In the genomic region with DNA sequence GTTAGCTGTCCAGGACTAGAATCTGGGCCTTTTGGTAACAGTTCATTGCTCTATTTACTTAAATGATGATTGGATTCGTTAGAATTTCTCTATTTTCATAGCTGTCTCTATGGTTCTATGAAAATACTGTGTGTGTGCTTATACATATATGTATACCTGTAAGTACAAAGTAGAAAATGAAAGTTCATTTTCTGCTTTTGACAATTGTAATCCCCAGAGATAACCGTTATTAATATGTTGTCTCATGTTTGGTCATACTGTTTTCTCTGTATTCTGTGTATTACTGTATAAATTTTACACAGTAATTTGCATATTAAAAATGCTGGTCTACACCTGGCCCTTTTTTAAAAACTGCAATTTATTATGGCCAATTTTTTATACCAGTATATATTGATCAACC, we compare ENCODE assay signal across 18 cellular contexts. TPM values are rescaled to one million over a fixed set of nuclear protein-coding genes. Genes with fewer than 3 reads are reported as not detected.
A peak's percentile ranks its signal among the peaks of the same experiment; 100 is the strongest.
DNase-seq lines count a peak whose midpoint lies in the region; ATAC-seq, FAIRE-seq and TF ChIP-seq lines count a peak whose summit lies in the region.
"Had no signal": no experiment of that assay in that cellular context is flagged by ENCODE, and none has a peak within 500 bp of the region (broad histone marks: within the 10 kb centered on the region; RNA-seq: fewer than 3 reads in every experiment).

No MANE protein-coding gene starts in this region.

- H3K4me1 ChIP-seq in kidney (ENCODE audit: control insufficient read depth in 1 of 2, insufficient read depth in 1 of 2, low read depth in 1 of 2, low read length in 2 of 2): no peaks in the 10 kb centered on the region
- H3K4me1 ChIP-seq: BLaER1, esophagus squamous epithelium had no signal

- no peaks in the 10 kb centered on the region for H3K9me3 ChIP-seq in kidney (ENCODE audit: control insufficient read depth in 1 of 2, low read length in 2 of 2)
- H3K9me3 ChIP-seq: esophagus squamous epithelium had no signal

- H3K9ac ChIP-seq in kidney (ENCODE audit: low read length in 2 of 2): no peak overlapping the region
- H3K9ac ChIP-seq: BLaER1 had no signal

- intact Hi-C loops in kidney (cut with DNase I): no loop called here

- no peaks in the 10 kb centered on the region for H3K36me3 ChIP-seq in kidney (ENCODE audit: control insufficient read depth in 1 of 2, insufficient read depth in 2 of 2, low read length in 2 of 2)

- peak; percentile 87 for ATAC-seq in GM18907 (IDR thresholded peaks at IDR 0.05; ENCODE audit: unreplicated experiment)
- ATAC-seq in GM21528 (IDR thresholded peaks at IDR 0.05; ENCODE audit: low FRiP score, unreplicated experiment): peak; percentile 54
- ATAC-seq in HG03135 (IDR thresholded peaks at IDR 0.05; ENCODE audit: unreplicated experiment): peak; percentile 74
- no peak for ATAC-seq in esophagus mucosa
- ATAC-seq: heart right ventricle had no signal

- no peak overlapping the region for H3K4me3 ChIP-seq in kidney (ENCODE audit: low read length in 2 of 2)
- H3K4me3 ChIP-seq: BLaER1, esophagus squamous epithelium, heart right ventricle had no signal

- no peak for TF ChIP-seq CTCF in kidney (IDR thresholded peaks at IDR 0.05; ENCODE audit: borderline replicate concordance, extremely low read depth, insufficient read depth)

- DNase-seq in kidney (no peak), cerebellum (ENCODE audit: low spot score) (no peak), NOMO-1 treated with DMSO at 0.1 percent for 48 hours (lab: John Stamatoyannopoulos, UW; ENCODE audit: unreplicated experiment) (no peak)
- DNase-seq: DMS153; esophagus squamous epithelium; heart right ventricle; islet precursor cell; Karpas-422; mesendoderm; NCI-H1417; nephron progenitor cell; RPMI8226; stimulated activated naive B cell treated with anti-CD40 and anti-IgM and Interleukin-4, amounts not matched to agents 10 μg/mL and 1 μg/mL and 100 μg/mL, for 72 hours had no signal

- H3K27ac ChIP-seq in kidney (ENCODE audit: low read depth in 2 of 2, low read length in 2 of 2): no peak overlapping the region
- H3K27ac ChIP-seq: BLaER1, esophagus squamous epithelium, heart right ventricle had no signal

- peak; percentile 45 for FAIRE-seq in kidney (lab: Jason Lieb, UNC)

RNA-seq across cellular contexts. Expression of gene CLCN3, which starts 55.4 kb away (rescaled TPM):
- 70.2 TPM for total RNA-seq in kidney
- 16.6 TPM for polyA plus RNA-seq in kidney (ENCODE audit: insufficient read depth, low read depth, low replicate concordance)
- total RNA-seq in cerebellum: 105 TPM
- 50.4 TPM for total RNA-seq in esophagus mucosa
